In the genomic region with DNA sequence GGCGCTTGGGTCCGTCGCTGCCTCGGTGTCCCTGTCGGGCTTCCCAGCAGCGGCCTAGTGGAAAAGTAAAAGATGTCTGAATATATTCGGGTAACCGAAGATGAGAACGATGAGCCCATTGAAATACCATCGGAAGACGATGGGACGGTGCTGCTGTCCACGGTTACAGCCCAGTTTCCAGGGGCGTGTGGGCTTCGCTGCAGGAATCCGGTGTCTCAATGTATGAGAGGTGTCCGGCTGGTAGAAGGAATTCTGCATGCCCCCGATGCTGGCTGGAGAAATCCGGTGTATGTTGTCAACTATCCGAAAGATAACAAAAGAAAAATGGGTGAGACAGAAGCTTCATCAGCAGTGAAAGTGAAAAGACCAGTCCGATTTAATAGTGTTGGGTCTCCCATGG, we compare ENCODE assay signal across 8 cellular contexts. TPM values are rescaled to one million over a fixed set of nuclear protein-coding genes. Genes with fewer than 3 reads are reported as not detected.
DNase-seq lines count a peak whose midpoint lies in the region; ATAC-seq and TF ChIP-seq lines count a peak whose summit lies in the region.

No MANE protein-coding gene starts in this region.

- peak overlapping the region; percentile 66 for H3K4me3 Mint-ChIP-seq in activated naive CD4-positive, alpha-beta T cell treated with anti-CD3 and anti-CD28 coated beads, Interleukin-2, amount 10 ng/mL, durations not matched to agents 7 days and 5 days
- H3K4me3 Mint-ChIP-seq in activated naive CD8-positive, alpha-beta T cell treated with anti-CD3 and anti-CD28 coated beads for 36 hours = peak overlapping the region; percentile 82
- H3K4me3 Mint-ChIP-seq in memory B cell = peak overlapping the region; percentile 85

- no peak overlapping the region for H3K27ac Mint-ChIP-seq in activated naive CD4-positive, alpha-beta T cell treated with anti-CD3 and anti-CD28 coated beads, Interleukin-2, amount 10 ng/mL, durations not matched to agents 7 days and 5 days
- H3K27ac Mint-ChIP-seq in activated naive CD8-positive, alpha-beta T cell treated with anti-CD3 and anti-CD28 coated beads for 36 hours = no peak overlapping the region
- H3K27ac Mint-ChIP-seq in memory B cell = no peak overlapping the region

- no peak for DNase-seq in activated naive CD4-positive, alpha-beta T cell treated with anti-CD3 and anti-CD28 coated beads, Interleukin-2, amount 10 ng/mL, durations not matched to agents 7 days and 5 days
- DNase-seq in activated naive CD4-positive, alpha-beta T cell (lab: John Stamatoyannopoulos, UW) = no peak
- DNase-seq in activated naive CD8-positive, alpha-beta T cell treated with anti-CD3 and anti-CD28 coated beads for 36 hours = no peak
- DNase-seq in memory B cell (ENCODE audit: low spot score in 2 of 2) = no peak
- DNase-seq in suprapubic skin (ENCODE audit: low spot score in 2 of 2) = no peak
- DNase-seq in NCI-H526 treated with DMSO at 0.1 percent for 48 hours (lab: John Stamatoyannopoulos, UW) = no peak
- DNase-seq in cerebellar cortex (ENCODE audit: low spot score) = no peak
- DNase-seq in NCI-H146 treated with DMSO at 0.1 percent for 48 hours (lab: John Stamatoyannopoulos, UW; ENCODE audit: unreplicated experiment) = no peak

- peaks cover 87% of the 10 kb centered on the region for H3K27me3 Mint-ChIP-seq in activated naive CD4-positive, alpha-beta T cell treated with anti-CD3 and anti-CD28 coated beads, Interleukin-2, amount 10 ng/mL, durations not matched to agents 7 days and 5 days
- H3K27me3 Mint-ChIP-seq in activated naive CD8-positive, alpha-beta T cell treated with anti-CD3 and anti-CD28 coated beads for 36 hours = peaks cover 21% of the 10 kb centered on the region
- peaks cover 21% of the 10 kb centered on the region for H3K27me3 Mint-ChIP-seq in memory B cell

- H3K4me1 ChIP-seq in suprapubic skin = peaks cover 14% of the 10 kb centered on the region

- peaks cover 2% of the 10 kb centered on the region for H3K9me3 Mint-ChIP-seq in activated naive CD4-positive, alpha-beta T cell treated with anti-CD3 and anti-CD28 coated beads, Interleukin-2, amount 10 ng/mL, durations not matched to agents 7 days and 5 days
- no peaks in the 10 kb centered on the region for H3K9me3 Mint-ChIP-seq in activated naive CD8-positive, alpha-beta T cell treated with anti-CD3 and anti-CD28 coated beads for 36 hours
- no peaks in the 10 kb centered on the region for H3K9me3 Mint-ChIP-seq in memory B cell

- no peak for ATAC-seq in memory B cell (ENCODE audit: low read depth)

- H3K4me1 Mint-ChIP-seq in activated naive CD4-positive, alpha-beta T cell treated with anti-CD3 and anti-CD28 coated beads, Interleukin-2, amount 10 ng/mL, durations not matched to agents 7 days and 5 days = peaks cover 20% of the 10 kb centered on the region
- peaks cover 15% of the 10 kb centered on the region for H3K4me1 Mint-ChIP-seq in activated naive CD8-positive, alpha-beta T cell treated with anti-CD3 and anti-CD28 coated beads for 36 hours
- H3K4me1 Mint-ChIP-seq in memory B cell = peaks cover 19% of the 10 kb centered on the region

- peak overlapping the region; percentile 53 for H3K4me3 ChIP-seq in suprapubic skin

- H3K9me3 ChIP-seq in suprapubic skin = no peaks in the 10 kb centered on the region

- no peak for TF ChIP-seq POLR2A in suprapubic skin (IDR thresholded peaks at IDR 0.05)

- TF ChIP-seq CTCF in suprapubic skin (IDR thresholded peaks at IDR 0.05) = no peak

- H3K36me3 ChIP-seq in suprapubic skin = no peaks in the 10 kb centered on the region

- no peaks in the 10 kb centered on the region for H3K27me3 ChIP-seq in suprapubic skin

- CTCF ChIA-PET in activated naive CD4-positive, alpha-beta T cell treated with anti-CD3 and anti-CD28 coated beads, Interleukin-2, amount 10 ng/mL, durations not matched to agents 7 days and 5 days (lab: Charles Lee) = no interaction called here

- TF ChIP-seq EP300 in suprapubic skin (IDR thresholded peaks at IDR 0.05) = no peak

- 63% methylated on average over 21 of the region's 21 CpGs for WGBS in suprapubic skin

- H3K27ac ChIP-seq in suprapubic skin = no peak overlapping the region

- no peaks in the 10 kb centered on the region for H3K36me3 Mint-ChIP-seq in activated naive CD4-positive, alpha-beta T cell treated with anti-CD3 and anti-CD28 coated beads, Interleukin-2, amount 10 ng/mL, durations not matched to agents 7 days and 5 days
- H3K36me3 Mint-ChIP-seq in activated naive CD8-positive, alpha-beta T cell treated with anti-CD3 and anti-CD28 coated beads for 36 hours = peaks cover 10% of the 10 kb centered on the region
- peaks cover 5% of the 10 kb centered on the region for H3K36me3 Mint-ChIP-seq in memory B cell

RNA-seq across cellular contexts. Expression of gene HES6, which starts 8.0 kb away (rescaled TPM):
- total RNA-seq in activated naive CD8-positive, alpha-beta T cell treated with anti-CD3 and anti-CD28 coated beads for 36 hours = 1 to 10 TPM; 3.5 to 4.0 TPM
- 1 to 10 TPM; 4.0 to 10.0 (median 7.0) TPM for total RNA-seq in suprapubic skin

RNA-seq across cellular contexts. Expression of gene ILKAP, which starts 28.3 kb away (rescaled TPM):
- total RNA-seq in activated naive CD8-positive, alpha-beta T cell treated with anti-CD3 and anti-CD28 coated beads for 36 hours = 10 to 100 TPM; 52.9 to 54.7 TPM
- total RNA-seq in suprapubic skin = 10 to 100 TPM; 36.3 to 82.6 (median 49.6) TPM

RNA-seq across cellular contexts. Expression of gene PER2, which starts 56.6 kb away (rescaled TPM):
- total RNA-seq in activated naive CD8-positive, alpha-beta T cell treated with anti-CD3 and anti-CD28 coated beads for 36 hours = 10 to 100 TPM; 15.3 to 17.5 TPM
- total RNA-seq in suprapubic skin = 100 to 1,000 TPM in 1 of 4 donors, 10 to 100 TPM in 3; 24.3 to 105 (median 85.9) TPM
